Comparison of ENCODE assay signal across 26 cellular contexts in genomic region chr10:131202964-131203363, GRCh38.
"Had no signal": no experiment of that assay in that cellular context is flagged by ENCODE, and none has a peak within 500 bp of the region (broad histone marks: within the 10 kb centered on the region; RNA-seq: fewer than 3 reads in every experiment).

No MANE protein-coding gene starts in this region.

- H3K27ac Mint-ChIP-seq: activated CD4-positive, alpha-beta T cell treated with anti-CD3 and anti-CD28 coated beads, Interleukin-2, amount 10 ng/mL, durations not matched to agents 7 days and 5 days; activated CD8-positive, alpha-beta memory T cell treated with anti-CD3 and anti-CD28 coated beads, Interleukin-2, amount 10 ng/mL, durations not matched to agents 7 days and 5 days; activated CD8-positive, alpha-beta T cell treated with anti-CD3 and anti-CD28 coated beads for 36 hours; activated naive CD8-positive, alpha-beta T cell; natural killer cell; stimulated activated naive CD8-positive, alpha-beta T cell treated with anti-CD3 and anti-CD28 coated beads, Interleukin-15, Interleukin-2, amounts not matched to agents 100 ng/mL and 50 ng/mL, for 24 hours had no signal

- H3K9me3 Mint-ChIP-seq: activated CD4-positive, alpha-beta T cell treated with anti-CD3 and anti-CD28 coated beads, Interleukin-2, amount 10 ng/mL, durations not matched to agents 7 days and 5 days; natural killer cell; stimulated activated naive CD8-positive, alpha-beta T cell treated with anti-CD3 and anti-CD28 coated beads, Interleukin-15, Interleukin-2, amounts not matched to agents 100 ng/mL and 50 ng/mL, for 24 hours had no signal

- H3K4me3 Mint-ChIP-seq: activated CD4-positive, alpha-beta T cell treated with anti-CD3 and anti-CD28 coated beads, Interleukin-2, amount 10 ng/mL, durations not matched to agents 7 days and 5 days; activated CD8-positive, alpha-beta memory T cell treated with anti-CD3 and anti-CD28 coated beads, Interleukin-2, amount 10 ng/mL, durations not matched to agents 7 days and 5 days; activated CD8-positive, alpha-beta T cell treated with anti-CD3 and anti-CD28 coated beads for 36 hours; activated naive CD8-positive, alpha-beta T cell; natural killer cell; stimulated activated naive CD8-positive, alpha-beta T cell treated with anti-CD3 and anti-CD28 coated beads, Interleukin-15, Interleukin-2, amounts not matched to agents 100 ng/mL and 50 ng/mL, for 24 hours had no signal

- H3K27me3 ChIP-seq: adrenal gland, ascending aorta, brain microvascular endothelial cell, foreskin keratinocyte, ovary, right atrium auricular region, tibial nerve had no signal

- H3K4me1 ChIP-seq: adrenal gland, ascending aorta, foreskin keratinocyte, psoas muscle, right atrium auricular region, tibial nerve had no signal

- H3K27ac ChIP-seq: adrenal gland, ascending aorta, brain microvascular endothelial cell, foreskin keratinocyte, ovary, psoas muscle, right atrium auricular region, tibial nerve, VCaP had no signal

- ATAC-seq: activated CD8-positive, alpha-beta memory T cell treated with anti-CD3 and anti-CD28 coated beads, Interleukin-2, amount 10 ng/mL, durations not matched to agents 7 days and 5 days; activated CD8-positive, alpha-beta T cell treated with anti-CD3 and anti-CD28 coated beads for 36 hours; foreskin keratinocyte; left ventricle myocardium superior; natural killer cell; psoas muscle had no signal

- H3K27me3 Mint-ChIP-seq: activated CD4-positive, alpha-beta T cell treated with anti-CD3 and anti-CD28 coated beads, Interleukin-2, amount 10 ng/mL, durations not matched to agents 7 days and 5 days; activated CD8-positive, alpha-beta memory T cell treated with anti-CD3 and anti-CD28 coated beads, Interleukin-2, amount 10 ng/mL, durations not matched to agents 7 days and 5 days; stimulated activated naive CD8-positive, alpha-beta T cell treated with anti-CD3 and anti-CD28 coated beads, Interleukin-15, Interleukin-2, amounts not matched to agents 100 ng/mL and 50 ng/mL, for 24 hours had no signal

- H3K36me3 Mint-ChIP-seq: activated CD8-positive, alpha-beta memory T cell treated with anti-CD3 and anti-CD28 coated beads, Interleukin-2, amount 10 ng/mL, durations not matched to agents 7 days and 5 days; activated naive CD8-positive, alpha-beta T cell; natural killer cell had no signal

- H3K9me3 ChIP-seq: adrenal gland, ascending aorta, ovary, psoas muscle, right atrium auricular region had no signal

- DNase-seq: activated CD4-positive, alpha-beta T cell treated with anti-CD3 and anti-CD28 coated beads, Interleukin-2, amount 10 ng/mL, durations not matched to agents 7 days and 5 days; activated CD4-positive, CD25-positive, alpha-beta regulatory T cell treated with anti-CD3 and anti-CD28 coated beads, Interleukin-2, amount 50 U/mL, for 72 hours; activated CD8-positive, alpha-beta memory T cell treated with anti-CD3 and anti-CD28 coated beads, Interleukin-2, amount 10 ng/mL, durations not matched to agents 7 days and 5 days; activated CD8-positive, alpha-beta T cell treated with anti-CD3 and anti-CD28 coated beads for 36 hours; activated naive CD4-positive, alpha-beta T cell; activated T-cell treated with anti-CD3 and anti-CD28 coated beads for 4 hours; brain microvascular endothelial cell; caudate nucleus; dermis blood vessel endothelial cell; effector memory CD4-positive, alpha-beta T cell; foreskin keratinocyte; left ventricle myocardium superior; mammary epithelial cell; midbrain; natural killer cell; stimulated activated CD4-positive, alpha-beta T cell treated with anti-CD3 and anti-CD28 coated beads, Interleukin-12 subunit alpha, Interleukin-12 subunit beta, amount 100 ng/mL, for 4 hours; stimulated activated CD4-positive, alpha-beta T cell treated with anti-CD3 and anti-CD28 coated beads, Interleukin-4, amount 100 ng/mL, for 4 hours had no signal

- H3K4me1 Mint-ChIP-seq: activated CD4-positive, alpha-beta T cell treated with anti-CD3 and anti-CD28 coated beads, Interleukin-2, amount 10 ng/mL, durations not matched to agents 7 days and 5 days; activated CD8-positive, alpha-beta memory T cell treated with anti-CD3 and anti-CD28 coated beads, Interleukin-2, amount 10 ng/mL, durations not matched to agents 7 days and 5 days; natural killer cell had no signal
